11 cellular contexts compared by ENCODE assay signal in genomic region chr7:122304604-122304975, GRCh38. TPM values are rescaled to one million over a fixed set of nuclear protein-coding genes. Genes with fewer than 3 reads are reported as not detected.
DNase-seq lines count a peak whose midpoint lies in the region; ATAC-seq and TF ChIP-seq lines count a peak whose summit lies in the region.
"Had no signal": no experiment of that assay in that cellular context is flagged by ENCODE, and none has a peak within 500 bp of the region (broad histone marks: within the 10 kb centered on the region; RNA-seq: fewer than 3 reads in every experiment).

Gene FEZF1 (minus strand): TSS chr7:122304750. CDS start chr7:122304437, 313 bp downstream.

- TF ChIP-seq CTCF in Panc1 (IDR thresholded peaks at IDR 0.05) (no peak), foreskin fibroblast (IDR thresholded peaks at IDR 0.05; ENCODE audit: low read depth, low read length) (no peak)

- BruUV-seq in Panc1 (replicated peaks; lab: Mats Ljungman, UMichigan) = no TSS peak

- CTCF ChIA-PET in Panc1 (lab: Charles Lee) = no interaction called here

- H3K36me3 Mint-ChIP-seq in T-helper 2 cell treated with Interferon-gamma antibody and Interleukin-4, amounts not matched to agents 5 μg/mL and 100 μg/mL, for 36 hours (ENCODE audit: low read depth) = no peaks in the 10 kb centered on the region

- intact Hi-C loops in Panc1 (cut with micrococcal nuclease; ENCODE audit: unreplicated experiment) = no loop called here

- POLR2A ChIA-PET in Panc1 (lab: Charles Lee) = no interaction called here

- H3K4me1 ChIP-seq in Panc1 (ENCODE audit: control insufficient read depth, insufficient read depth, low read length) (peaks cover 5% of the 10 kb centered on the region), stomach smooth muscle (ENCODE audit: control insufficient read depth, insufficient read depth, low read length) (peaks cover 38% of the 10 kb centered on the region)

- no peak within 1 kb of the TSS for H3K4me3 Mint-ChIP-seq in T-helper 2 cell treated with Interferon-gamma antibody and Interleukin-4, amounts not matched to agents 5 μg/mL and 100 μg/mL, for 36 hours

- H3K4me3 ChIP-seq in Panc1 (ENCODE audit: low read depth in 2 of 2, low read length in 2 of 2) (peak within 1 kb of the TSS; percentile 20 to 35), iPS-18c (ENCODE audit: insufficient read depth, low read depth, low read length) (peak within 1 kb of the TSS; percentile 71), stomach smooth muscle (ENCODE audit: low read length in 2 of 2) (peak within 1 kb of the TSS; percentile 5 to 57), foreskin fibroblast (ENCODE audit: low read depth in 1 of 2, low read length in 2 of 2) (no peak within 1 kb of the TSS)

- in situ Hi-C loops in Panc1 (cut with HindIII; ENCODE audit: low pct_unique_long_range_greater_than_20kb, low sequenced_read_pairs) = no loop called here

- no peaks in the 10 kb centered on the region for H3K4me1 Mint-ChIP-seq in T-helper 2 cell treated with Interferon-gamma antibody and Interleukin-4, amounts not matched to agents 5 μg/mL and 100 μg/mL, for 36 hours (ENCODE audit: low read depth)

- H3K9me3 ChIP-seq in Panc1 (ENCODE audit: control insufficient read depth, insufficient read depth, low read depth, low read length) = no peaks in the 10 kb centered on the region
- H3K9me3 ChIP-seq in iPS-18c (ENCODE audit: control insufficient read depth, insufficient read depth, low read length) = peaks cover 4% of the 10 kb centered on the region
- H3K9me3 ChIP-seq in stomach smooth muscle (ENCODE audit: control insufficient read depth in 2 of 2, low read length in 2 of 2) = peaks cover 0 to 4% of the 10 kb centered on the region in 2 donors

- DNase-seq in T-helper 2 cell treated with Interferon-gamma antibody and Interleukin-4, amounts not matched to agents 5 μg/mL and 100 μg/mL, for 36 hours (ENCODE audit: low spot score) = no peak
- DNase-seq in T-helper 2 cell (no peak), Panc1 (ENCODE audit: low read depth, low spot score) (no peak), superior temporal gyrus (ENCODE audit: extremely low spot score) (no peak), midbrain (lab: John Stamatoyannopoulos, UW) (no peak), foreskin fibroblast (no peak)
- DNase-seq: activated CD4-positive, alpha-beta T cell treated with anti-CD3 and anti-CD28 coated beads, Interleukin-2, amount 50 U/mL, for 1 hour; Kasumi-1; stimulated activated CD4-positive, alpha-beta T cell treated with anti-CD3 and anti-CD28 coated beads, Interleukin-12 subunit alpha, Interleukin-12 subunit beta, amount 100 ng/mL, for 4 hours had no signal

- no peak for ATAC-seq in Panc1

- peaks cover 3% of the 10 kb centered on the region for H3K9me3 Mint-ChIP-seq in T-helper 2 cell treated with Interferon-gamma antibody and Interleukin-4, amounts not matched to agents 5 μg/mL and 100 μg/mL, for 36 hours

- no peak within 1 kb of the TSS for H3K9ac ChIP-seq in stomach smooth muscle (ENCODE audit: low read length in 2 of 2)

- peaks cover 95% of the 10 kb centered on the region for H3K27me3 Mint-ChIP-seq in T-helper 2 cell treated with Interferon-gamma antibody and Interleukin-4, amounts not matched to agents 5 μg/mL and 100 μg/mL, for 36 hours (ENCODE audit: low read depth)

- H3K36me3 ChIP-seq in Panc1 (ENCODE audit: control insufficient read depth, insufficient read depth, low read length) = peaks cover 4% of the 10 kb centered on the region; the same call in 1 of the 2 replicates
- no peaks in the 10 kb centered on the region for H3K36me3 ChIP-seq in stomach smooth muscle (ENCODE audit: control insufficient read depth in 2 of 2, insufficient read depth in 2 of 2, low read length in 2 of 2)

- H3K27me3 ChIP-seq in Panc1 (ENCODE audit: control insufficient read depth, insufficient read depth, low read length) (peaks cover 56% of the 10 kb centered on the region), stomach smooth muscle (ENCODE audit: control insufficient read depth in 1 of 2, insufficient read depth in 2 of 2, low read length in 2 of 2) (peaks cover 84 to 89% of the 10 kb centered on the region in 2 donors)

- H3K27ac ChIP-seq in Panc1 (ENCODE audit: low read length) (no peak within 1 kb of the TSS), stomach smooth muscle (ENCODE audit: low read length) (no peak within 1 kb of the TSS)

- peak within 1 kb of the TSS; percentile 23 for H3K27ac Mint-ChIP-seq in T-helper 2 cell treated with Interferon-gamma antibody and Interleukin-4, amounts not matched to agents 5 μg/mL and 100 μg/mL, for 36 hours

RNA-seq across cellular contexts. Expression of gene FEZF1, which starts in this region (rescaled TPM):
- not detected for total RNA-seq in Panc1 (2021; ENCODE audit: unreplicated experiment)
- polyA plus RNA-seq in Panc1 (2012; ENCODE audit: insufficient read length) = not detected

Comparison
In these comparisons a context has a peak if more than half of its experiments do, and no peak if none do; other contexts are left out.
1. H3K4me3 ChIP-seq: peak in Panc1 (2 of 2), iPS-18c (single experiment) and stomach smooth muscle (2 of 2); none in foreskin fibroblast (0 of 2).